ENCODE assay signal across 13 cellular contexts in genomic region chr10:816958-817357, GRCh38.
"Had no signal": no experiment of that assay in that cellular context is flagged by ENCODE, and none has a peak within 500 bp of the region (broad histone marks: within the 10 kb centered on the region; RNA-seq: fewer than 3 reads in every experiment).

No MANE protein-coding gene starts in this region.

- H3K4me3 ChIP-seq: adrenal gland had no signal

- DNase-seq: activated CD4-positive, CD25-positive, alpha-beta regulatory T cell; activated T-cell treated with anti-CD3 and anti-CD28 coated beads, Interleukin-2, amount 50 U/mL, for 48 hours; adrenal gland; caudate nucleus; naive B cell; retina; SIG-M5; small intestine; T-helper 17 cell; trophoblast cell had no signal

- H3K27ac ChIP-seq: adrenal gland, parathyroid adenoma had no signal

- H3K4me3 Mint-ChIP-seq: dendritic cell treated with granulocyte-macrophage colony-stimulating factor and Interleukin-4, amounts not matched to agents 40 ng/mL and 50 ng/mL, for 4 days; naive B cell; T-helper 17 cell had no signal

- H3K9me3 ChIP-seq: adrenal gland had no signal

- H3K9ac ChIP-seq: parathyroid adenoma had no signal

- ATAC-seq: T-helper 17 cell had no signal

- H3K27me3 ChIP-seq: adrenal gland had no signal

- FAIRE-seq: small intestine, TTC549 had no signal

- H3K27ac Mint-ChIP-seq: dendritic cell treated with granulocyte-macrophage colony-stimulating factor and Interleukin-4, amounts not matched to agents 40 ng/mL and 50 ng/mL, for 4 days; T-helper 17 cell had no signal

- H3K9me3 Mint-ChIP-seq: dendritic cell treated with granulocyte-macrophage colony-stimulating factor and Interleukin-4, amounts not matched to agents 40 ng/mL and 50 ng/mL, for 4 days; naive B cell had no signal

- H3K27me3 Mint-ChIP-seq: dendritic cell treated with granulocyte-macrophage colony-stimulating factor and Interleukin-4, amounts not matched to agents 40 ng/mL and 50 ng/mL, for 4 days; naive B cell; T-helper 17 cell had no signal

- H2AFZ ChIP-seq: parathyroid adenoma had no signal

- H3K4me1 ChIP-seq: adrenal gland, parathyroid adenoma had no signal
